In the genomic region with DNA sequence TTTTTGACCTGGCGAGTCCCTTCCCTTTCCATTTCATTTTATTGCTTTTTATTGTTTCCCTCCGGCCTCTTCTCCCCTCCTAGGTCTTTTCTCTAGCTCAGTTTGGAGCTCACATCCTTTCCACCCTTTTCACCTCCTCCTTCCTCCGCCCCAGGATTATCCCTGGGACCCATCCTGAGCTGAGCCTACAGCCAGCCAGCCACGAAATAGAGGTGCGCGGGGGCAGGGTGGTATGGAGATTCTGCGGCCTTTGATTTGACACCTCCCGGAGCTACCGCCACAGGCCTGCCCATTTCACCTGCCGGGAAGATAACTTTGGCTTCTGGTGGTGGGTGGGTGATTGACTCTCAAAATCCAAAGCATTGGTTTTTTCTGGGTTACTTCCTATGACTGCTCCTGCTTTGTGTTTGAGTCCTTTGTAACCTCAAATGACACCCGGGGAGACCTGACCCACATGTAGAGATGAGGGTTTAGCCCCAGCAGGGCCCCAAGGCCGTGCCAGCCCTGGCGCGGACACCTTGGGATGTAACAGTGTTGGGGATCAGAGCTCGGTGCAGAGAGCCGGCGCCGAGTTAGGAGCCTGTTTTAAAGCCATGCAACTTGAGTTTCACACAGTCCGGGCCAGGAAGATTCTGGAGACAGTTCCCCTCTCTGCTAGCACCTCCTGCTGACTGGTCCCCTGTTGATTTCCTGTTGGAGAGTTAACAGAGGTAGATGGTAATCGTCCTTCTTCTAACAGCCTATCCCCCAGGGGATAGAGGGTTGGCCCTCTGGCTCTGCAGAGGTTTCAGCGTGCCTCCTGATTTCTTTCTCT, we compare ENCODE assay signal across 7 cellular contexts. TPM values are rescaled to one million over a fixed set of nuclear protein-coding genes. Genes with fewer than 3 reads are reported as not detected.
DNase-seq lines count a peak whose midpoint lies in the region; ATAC-seq, FAIRE-seq and TF ChIP-seq lines count a peak whose summit lies in the region.

No MANE protein-coding gene starts in this region.

- ATAC-seq in upper lobe of right lung (no peak), HG03280 (IDR thresholded peaks at IDR 0.05; ENCODE audit: unreplicated experiment) (no peak)

- peaks cover 68% of the 10 kb centered on the region for H3K4me1 ChIP-seq in upper lobe of right lung

- intact Hi-C loops in upper lobe of right lung (cut with DNase I), result no loop called here

- DNase-seq in GM18507 (ENCODE audit: extremely low spot score, insufficient read length, low read depth) (no peak), HK-2 (ENCODE audit: unreplicated experiment) (peak; percentile 74), UCSD-AML1 (lab: John Stamatoyannopoulos, UW; ENCODE audit: unreplicated experiment) (peak; percentile 58), ecto neural progenitor cell (ENCODE audit: low spot score) (peak; percentile 57), mucosa of gallbladder (ENCODE audit: low spot score) (peak; percentile 43), upper lobe of right lung (no peak)

- FAIRE-seq in GM18507 (lab: Jason Lieb, UNC), result peak; percentile 93

- H3K36me3 ChIP-seq in upper lobe of right lung, result no peaks in the 10 kb centered on the region

- no peaks in the 10 kb centered on the region for H3K27me3 ChIP-seq in upper lobe of right lung

- H3K4me3 ChIP-seq in upper lobe of right lung, result peak overlapping the region; percentile 88

- H3K27ac ChIP-seq in upper lobe of right lung, result peak overlapping the region; percentile 86

- no peaks in the 10 kb centered on the region for H3K9me3 ChIP-seq in upper lobe of right lung

- no peak for TF ChIP-seq CTCF in upper lobe of right lung (IDR thresholded peaks at IDR 0.05)

RNA-seq across cellular contexts. Expression of gene DUSP5, which starts 1.5 kb away (rescaled TPM):
- total RNA-seq in mucosa of gallbladder (15.9 TPM), upper lobe of right lung (24.0 TPM)

Comparison
In these comparisons a context has a peak if more than half of its experiments do, and no peak if none do; other contexts are left out.
1. DNase-seq: peak in HK-2 (single experiment), UCSD-AML1 (single experiment), ecto neural progenitor cell (single experiment) and mucosa of gallbladder (single experiment); none in GM18507 (single experiment) and upper lobe of right lung (single experiment).